In genomic region chr15:37107071-37107753, GRCh38 we compare ENCODE assay signal across 11 cellular contexts. TPM values are rescaled to one million over a fixed set of nuclear protein-coding genes. Genes with fewer than 3 reads are reported as not detected.
A peak's percentile ranks its signal among the peaks of the same experiment; 100 is the strongest.
DNase-seq lines count a peak whose midpoint lies in the region; ATAC-seq, FAIRE-seq and TF ChIP-seq lines count a peak whose summit lies in the region.
"Had no signal": no experiment of that assay in that cellular context is flagged by ENCODE, and none has a peak within 500 bp of the region (broad histone marks: within the 10 kb centered on the region; RNA-seq: fewer than 3 reads in every experiment).

No MANE protein-coding gene starts in this region.

- no peak overlapping the region for H2BK15ac ChIP-seq in H1 (ENCODE audit: low read length)

- H2BK120ac ChIP-seq in H1 (replicated peaks; ENCODE audit: low read depth, low read length) = no peak overlapping the region

- H2AK5ac ChIP-seq in H1 (ENCODE audit: low read depth, low read length) = no peak overlapping the region

- H2AFZ ChIP-seq in H1 (ENCODE audit: low read length) (no peak overlapping the region), GM23248 (no peak overlapping the region)

- no peak overlapping the region for H2BK5ac ChIP-seq in H1 (ENCODE audit: low read depth, low read length)

- H3K23ac ChIP-seq in H1 (ENCODE audit: insufficient read length) = no peak overlapping the region

- WGBS in H1 (ENCODE audit: extremely low coverage in 1 of 2, insufficient coverage in 1 of 2, insufficient read length in 1 of 2, insufficient replicate concordance in 2 of 2, low coverage in 1 of 2, low lambda C conversion rate in 2 of 2, missing lambda C conversion rate in 1 of 2), 2 experiments = 3% methylated on average over 14 of the region's 25 CpGs; no CpG with 5 or more reads in 1 of the 2 experiments
- WGBS in GM23248 (ENCODE audit: low coverage in 1 of 2, low lambda C conversion rate in 2 of 2, missing lambda C conversion rate in 2 of 2), 2 experiments = 91 to 97% methylated on average over 12 to 25 of the region's 25 CpGs

- H3K79me2 ChIP-seq in H1 (ENCODE audit: control insufficient read depth in 1 of 2, insufficient read depth in 2 of 2, low read length in 2 of 2) = no peaks in the 10 kb centered on the region
- peaks cover 45% of the 10 kb centered on the region for H3K79me2 ChIP-seq in GM23248 (ENCODE audit: insufficient read depth)

- H2BK12ac ChIP-seq in H1 (ENCODE audit: low read depth, low read length) = no peak overlapping the region; the same call in 1 of the 2 replicates

- H3K4me3 ChIP-seq in NT2/D1 (ENCODE audit: insufficient read length, low read depth) (peak overlapping the region; percentile 15), H1 (ENCODE audit: extremely low read depth in 1 of 4, insufficient read depth in 2 of 4, low read depth in 3 of 4, low read length in 4 of 4) (peak overlapping the region; percentile 22 to 64 (median 43); a peak in 7 of 8 replicates), kidney (ENCODE audit: low read length in 2 of 2) (peak overlapping the region; percentile 30 to 63), stomach smooth muscle (ENCODE audit: low read length in 2 of 2) (peak overlapping the region in 1 of 2 donors; percentile 55), GM23248 (no peak overlapping the region)

- no peaks in the 10 kb centered on the region for H3K36me3 ChIP-seq in NT2/D1 (ENCODE audit: insufficient read depth, insufficient read length, low read length)
- H3K36me3 ChIP-seq in H1 (ENCODE audit: control insufficient read depth in 2 of 4, insufficient read depth in 4 of 4, low read length in 3 of 4) = no peaks in the 10 kb centered on the region
- H3K36me3 ChIP-seq in kidney (ENCODE audit: control insufficient read depth in 1 of 2, insufficient read depth in 2 of 2, low read length in 2 of 2) = no peaks in the 10 kb centered on the region
- H3K36me3 ChIP-seq in stomach smooth muscle (ENCODE audit: control insufficient read depth in 2 of 2, insufficient read depth in 2 of 2, low read length in 2 of 2) = no peaks in the 10 kb centered on the region
- no peaks in the 10 kb centered on the region for H3K36me3 ChIP-seq in GM23248 (ENCODE audit: low read depth)

- in situ Hi-C loops in GM23248 (cut with MboI) = loop anchor here (25.0 kb wide), 2 partner anchors 220 to 1820 kb away; no protein-coding TSS in a partner anchor

- H3K27ac ChIP-seq in H1 (ENCODE audit: low read depth, low read length) (no peak overlapping the region), kidney (ENCODE audit: low read depth in 2 of 2, low read length in 2 of 2) (peak overlapping the region; percentile 58 to 89), stomach smooth muscle (ENCODE audit: low read length) (peak overlapping the region; percentile 92), GM23248 (no peak overlapping the region)

- no peak overlapping the region for H3K18ac ChIP-seq in H1 (ENCODE audit: extremely low read depth, low read length)

- no peak for TF ChIP-seq EP300 in H1 (IDR thresholded peaks at IDR 0.05; ENCODE audit: borderline replicate concordance in 1 of 2, low read depth in 2 of 2, low read length in 2 of 2)

- H3K9me2 ChIP-seq in GM23248 (ENCODE audit: insufficient read depth) = no peaks in the 10 kb centered on the region

- H3K36me3 Mint-ChIP-seq in CD14-positive monocyte = peaks cover 4 to 11% of the 10 kb centered on the region in 2 donors

- H4K8ac ChIP-seq in H1 (ENCODE audit: extremely low read depth, insufficient read depth, low read length) = no peak overlapping the region

- no peaks in the 10 kb centered on the region for H3K79me1 ChIP-seq in H1 (ENCODE audit: low read depth, low read length)

- no peak overlapping the region for H3K4ac ChIP-seq in H1 (replicated peaks; ENCODE audit: insufficient read length, low read depth, low read length)

- H3K4me1 Mint-ChIP-seq in stimulated activated naive CD8-positive, alpha-beta T cell treated with anti-CD3 and anti-CD28 coated beads, Interleukin-15, amount 100 ng/mL, for 72 hours = peaks cover 28% of the 10 kb centered on the region
- H3K4me1 Mint-ChIP-seq in CD14-positive monocyte = peaks cover 14% of the 10 kb centered on the region

- H4K5ac ChIP-seq in H1 (ENCODE audit: insufficient read length, low read depth, low read length) = no peak overlapping the region

- no peak for TF ChIP-seq CTCF in H1 (IDR thresholded peaks at IDR 0.05; ENCODE audit: control extremely low read depth in 1 of 3, insufficient read depth in 1 of 3, low read depth in 1 of 3, low read length in 3 of 3)
- TF ChIP-seq CTCF in kidney (IDR thresholded peaks at IDR 0.05; ENCODE audit: borderline replicate concordance, extremely low read depth, insufficient read depth) = no peak
- no peak for TF ChIP-seq CTCF in CD14-positive monocyte (IDR thresholded peaks at IDR 0.05)

- DNase-seq in NT2/D1 (ENCODE audit: low read depth, low spot score) = no peak
- DNase-seq in H1 (ENCODE audit: low read depth in 1 of 2, low spot score in 2 of 2) = no peak
- peak; percentile 70 for DNase-seq in kidney
- no peak for DNase-seq in stimulated activated naive CD8-positive, alpha-beta T cell treated with anti-CD3 and anti-CD28 coated beads, Interleukin-15, amount 100 ng/mL, for 72 hours
- no peak for DNase-seq in GM23248
- no peak for DNase-seq in CD14-positive monocyte (ENCODE audit: low spot score)
- DNase-seq: activated CD4-positive, CD25-positive, alpha-beta regulatory T cell treated with anti-CD3 and anti-CD28 coated beads, Interleukin-2, amount 50 U/mL, for 72 hours; CD4-positive, alpha-beta memory T cell; NCI-H1092 had no signal

- H4K20me1 ChIP-seq in H1 (replicated peaks in 1 of 2; ENCODE audit: control insufficient read depth in 1 of 2, insufficient read depth in 2 of 2, low read length in 2 of 2) (peaks cover 3 to 4% of the 10 kb centered on the region in 2 experiments), GM23248 (ENCODE audit: insufficient read depth) (no peaks in the 10 kb centered on the region)

- intact Hi-C loops in kidney (cut with DNase I) = loop anchor here (10.0 kb wide), 1 partner anchor 222 kb away; no protein-coding TSS in a partner anchor
- intact Hi-C loops in CD14-positive monocyte (cut with micrococcal nuclease) = no loop called here

- H3K56ac ChIP-seq in H1 (replicated peaks; ENCODE audit: insufficient read length, low read depth, low read length) = no peak overlapping the region

- CTCF ChIA-PET in H1 (lab: Charles Lee; ENCODE audit: partially characterized antibody) = interaction anchor here (1.0 to 9.9 kb wide), 5 partner anchors 11 to 316 kb away, joined by 3 to 130 read pairs (median 5); no protein-coding TSS in a partner anchor

- H3K14ac ChIP-seq in H1 (ENCODE audit: insufficient read length) = no peak overlapping the region

- no peak overlapping the region for H2BK20ac ChIP-seq in H1 (ENCODE audit: low read length)

- H3K9ac ChIP-seq in NT2/D1 (ENCODE audit: insufficient read length, low read depth) = no peak overlapping the region
- no peak overlapping the region for H3K9ac ChIP-seq in H1 (replicated peaks in 1 of 4; ENCODE audit: extremely low read depth in 1 of 4, low read depth in 3 of 4, low read length in 3 of 4)
- H3K9ac ChIP-seq in kidney (ENCODE audit: low read length in 2 of 2) = peak overlapping the region in 1 of 2 donors; percentile 60
- H3K9ac ChIP-seq in stomach smooth muscle (ENCODE audit: low read length in 2 of 2) = peak overlapping the region in 1 of 2 donors; percentile 2
- H3K9ac ChIP-seq in GM23248 = no peak overlapping the region

- H3K9me3 ChIP-seq in NT2/D1 (ENCODE audit: insufficient read depth, low read length) (no peaks in the 10 kb centered on the region), H1 (ENCODE audit: insufficient read depth in 2 of 2, low read depth in 1 of 2, low read length in 1 of 2) (no peaks in the 10 kb centered on the region; a peak in 1 of 4 replicates), kidney (ENCODE audit: control insufficient read depth in 1 of 2, low read length in 2 of 2) (no peaks in the 10 kb centered on the region), stomach smooth muscle (ENCODE audit: control insufficient read depth in 2 of 2, low read length in 2 of 2) (no peaks in the 10 kb centered on the region), GM23248 (ENCODE audit: low read depth) (no peaks in the 10 kb centered on the region)

- H3K4me1 ChIP-seq in NT2/D1 (ENCODE audit: insufficient read depth, insufficient read length) (no peaks in the 10 kb centered on the region), H1 (replicated peaks in 1 of 4; ENCODE audit: control insufficient read depth in 3 of 4, insufficient read depth in 4 of 4, low read length in 3 of 4) (peaks cover 5 to 17% (median 11%) of the 10 kb centered on the region in 4 experiments), kidney (ENCODE audit: control insufficient read depth in 1 of 2, insufficient read depth in 1 of 2, low read depth in 1 of 2, low read length in 2 of 2) (peaks cover 0 to 3% of the 10 kb centered on the region in 2 donors), stomach smooth muscle (ENCODE audit: control insufficient read depth, insufficient read depth, low read length) (peaks cover 6% of the 10 kb centered on the region), GM23248 (ENCODE audit: insufficient read depth) (0 out of 2 replicates have a peak, but pooled peaks cover 3% of the 10 kb centered on the region)

- H4K91ac ChIP-seq in H1 (replicated peaks; ENCODE audit: insufficient read length, low read length) = no peak overlapping the region

- no peak for TF ChIP-seq POLR2A in H1 (IDR thresholded peaks at IDR 0.05; ENCODE audit: control extremely low read depth in 1 of 2, low read depth in 2 of 2, low read length in 2 of 2)

- H3K27me3 ChIP-seq in NT2/D1 (ENCODE audit: insufficient read depth, insufficient read length) = peaks cover 98% of the 10 kb centered on the region
- peaks cover 51 to 89% (median 73%) of the 10 kb centered on the region in 4 experiments for H3K27me3 ChIP-seq in H1 (replicated peaks in 1 of 4; ENCODE audit: control insufficient read depth in 3 of 4, extremely low read depth in 1 of 4, insufficient read depth in 3 of 4, low read length in 3 of 4)
- H3K27me3 ChIP-seq in stomach smooth muscle (ENCODE audit: control insufficient read depth in 1 of 2, insufficient read depth in 2 of 2, low read length in 2 of 2) = peaks cover 0 to 21% of the 10 kb centered on the region in 2 donors
- no peaks in the 10 kb centered on the region for H3K27me3 ChIP-seq in GM23248 (replicated peaks; ENCODE audit: insufficient read depth)

- TF ChIP-seq RAD21 in H1 (IDR thresholded peaks at IDR 0.05 in 1 of 2, conservative IDR thresholded peaks at IDR 0.05 in 1 of 2; ENCODE audit: low read depth in 2 of 2, low read length in 2 of 2) = no peak

- H3K4me2 ChIP-seq in H1 (ENCODE audit: insufficient read depth in 1 of 2, low read depth in 2 of 2, low read length in 2 of 2) (peak overlapping the region; percentile 66 to 92), GM23248 (ENCODE audit: unreplicated experiment) (no peak overlapping the region)

- H3K27me3 Mint-ChIP-seq in stimulated activated naive CD8-positive, alpha-beta T cell treated with anti-CD3 and anti-CD28 coated beads, Interleukin-15, amount 100 ng/mL, for 72 hours = peaks cover 100% of the 10 kb centered on the region
- H3K27me3 Mint-ChIP-seq in CD14-positive monocyte (ENCODE audit: low read depth in 3 of 3) = peaks cover 98 to 100% (median 99%) of the 10 kb centered on the region in 3 donors

- no peak overlapping the region for H3K4me3 Mint-ChIP-seq in stimulated activated naive CD8-positive, alpha-beta T cell treated with anti-CD3 and anti-CD28 coated beads, Interleukin-15, amount 100 ng/mL, for 72 hours
- peak overlapping the region in 1 of 2 donors; percentile 77 for H3K4me3 Mint-ChIP-seq in CD14-positive monocyte

- no peak overlapping the region for H3K27ac Mint-ChIP-seq in stimulated activated naive CD8-positive, alpha-beta T cell treated with anti-CD3 and anti-CD28 coated beads, Interleukin-15, amount 100 ng/mL, for 72 hours
- H3K27ac Mint-ChIP-seq in CD14-positive monocyte = no peak overlapping the region
- H3K27ac Mint-ChIP-seq: activated T-helper 2 cell treated with anti-CD3 and anti-CD28 coated beads, Interferon-gamma antibody, Interleukin-2, Interleukin-4, amounts not matched to agents 10 μg/mL and 5 μg/mL and 100 μg/mL, durations not matched to agents 14 hours and 24 hours and 36 hours; CD4-positive, alpha-beta memory T cell had no signal

- peak; percentile 13 for FAIRE-seq in H1 (lab: Jason Lieb, UNC)
- no peak for FAIRE-seq in kidney (lab: Jason Lieb, UNC)

- H3K23me2 ChIP-seq in H1 (ENCODE audit: low read depth, low read length) = peaks cover 20% of the 10 kb centered on the region; the same call in 1 of the 2 replicates

- peaks cover 5 to 11% of the 10 kb centered on the region in 2 donors for H3K9me3 Mint-ChIP-seq in stimulated activated naive CD8-positive, alpha-beta T cell treated with anti-CD3 and anti-CD28 coated beads, Interleukin-15, amount 100 ng/mL, for 72 hours
- peaks cover 4 to 52% (median 40%) of the 10 kb centered on the region in 7 donors for H3K9me3 Mint-ChIP-seq in CD14-positive monocyte

- POLR2A ChIA-PET in H1 (lab: Charles Lee; ENCODE audit: partially characterized antibody) = interaction anchor here (1.2 kb wide), 1 partner anchor 12 kb away, joined by 3 read pairs; no protein-coding TSS in a partner anchor

- H3F3A ChIP-seq in GM23248 (ENCODE audit: insufficient read depth) = 0 out of 2 replicates have a peak, but pooled peaks cover 20% of the 10 kb centered on the region

- no peak for ATAC-seq in stimulated activated naive CD8-positive, alpha-beta T cell treated with anti-CD3 and anti-CD28 coated beads, Interleukin-15, amount 100 ng/mL, for 72 hours

RNA-seq across cellular contexts. Expression of gene MEIS2, which starts 6.9 kb away (rescaled TPM):
- total RNA-seq in H1 (2021; fragmentation: NEBNext Ultra II Directional; extraction: Animal tissue kit (Norgen Biotek cat#: 25700)) = 0.22 and 0.65 TPM in 2 replicates
- 1.2 and 1.3 TPM in 2 replicates for polyA plus RNA-seq in H1 (2011; rRNA removed)
- 0.41 TPM for polyA plus RNA-seq in H1 (2011; cell fraction: cytosol; rRNA removed)
- polyA plus RNA-seq in H1 (2011; cell fraction: nucleus; rRNA removed) = 2.1 TPM
- 0.25 to 1.9 TPM (median 0.37 TPM) in 4 replicates for polyA plus RNA-seq in H1 (2012, experiment 1 of 2)
- polyA plus RNA-seq in H1 (2012, experiment 2 of 2) = 0.08 TPM
- 0.16 TPM for polyA plus RNA-seq in H1 (2013, experiment 1 of 2)
- 0.24 TPM for polyA plus RNA-seq in H1 (2013, experiment 2 of 2)
- polyA minus RNA-seq in H1 (2011; rRNA and poly(A)+ RNA removed) = 0.88 and 2.0 TPM in 2 replicates
- not detected for polyA minus RNA-seq in H1 (2011; cell fraction: cytosol; rRNA and poly(A)+ RNA removed)
- 4.5 TPM for polyA minus RNA-seq in H1 (2011; cell fraction: nucleus; rRNA and poly(A)+ RNA removed)
- total RNA-seq in kidney = 50.9 TPM
- 14.7 TPM for polyA plus RNA-seq in kidney (ENCODE audit: insufficient read depth, low read depth, low replicate concordance)
- total RNA-seq in GM23248 (2014; rRNA removed; shearing (Covaris generic)) = 23.7 and 29.3 TPM in 2 replicates
- polyA plus RNA-seq in GM23248 (2016; fragmentation: Nextera tagmentation; extraction: Ambion mirVana) = 24.1 and 26.2 TPM in 2 replicates
- polyA plus RNA-seq in CD14-positive monocyte = not detected
- total RNA-seq: activated T-helper 2 cell treated with anti-CD3 and anti-CD28 coated beads, Interferon-gamma antibody, Interleukin-2, Interleukin-4, amounts not matched to agents 10 μg/mL and 5 μg/mL and 100 μg/mL, durations not matched to agents 14 hours and 24 hours and 36 hours; CD4-positive, alpha-beta memory T cell had no signal
- polyA plus RNA-seq: CD4-positive, alpha-beta memory T cell had no signal

Comparison
In these comparisons a context has a peak if more than half of its experiments do, and no peak if none do; other contexts are left out.
1. H3K27ac ChIP-seq: peak in kidney (2 of 2) and stomach smooth muscle (single experiment); none in H1 (single experiment) and GM23248 (single experiment).